33 cellular contexts compared by ENCODE assay signal in the genomic region with DNA sequence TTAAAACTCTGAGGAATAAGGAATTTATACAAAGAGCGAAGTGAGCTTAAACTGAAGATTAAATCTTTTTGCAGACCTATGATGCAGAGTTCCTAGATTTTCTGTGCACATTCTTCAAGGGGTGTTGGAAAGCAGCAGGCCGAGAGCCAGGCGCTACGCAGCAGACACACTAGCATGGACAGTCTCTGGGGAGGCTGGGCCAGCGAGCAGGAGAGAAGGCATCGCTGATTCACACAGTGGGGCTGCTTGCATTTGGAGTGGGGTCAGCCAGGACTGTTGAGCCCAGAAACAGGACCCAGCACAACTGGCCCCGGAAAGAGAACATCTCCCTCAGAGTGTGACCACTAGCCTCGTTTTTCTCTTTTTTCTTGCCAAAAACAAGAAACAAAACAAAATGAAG.
"Had no signal": no experiment of that assay in that cellular context is flagged by ENCODE, and none has a peak within 500 bp of the region (broad histone marks: within the 10 kb centered on the region; RNA-seq: fewer than 3 reads in every experiment).

No MANE protein-coding gene starts in this region.

- H3K4me2 ChIP-seq: KMS-11, PC-9 had no signal

- H2AFZ ChIP-seq: PC-9 had no signal

- ATAC-seq: activated CD4-positive, alpha-beta T cell treated with anti-CD3 and anti-CD28 coated beads for 36 hours; activated CD4-positive, CD25-positive, alpha-beta regulatory T cell treated with anti-CD3 and anti-CD28 coated beads, Interleukin-2, amount 50 U/mL, for 24 hours; activated CD8-positive, alpha-beta memory T cell treated with anti-CD3 and anti-CD28 coated beads, Interleukin-2, amount 10 ng/mL, durations not matched to agents 7 days and 5 days; activated T-helper 17 cell treated with anti-CD3 and anti-CD28 coated beads, Interleukin-2, amount 50 U/mL, for 72 hours; body of pancreas; Right ventricle myocardium inferior had no signal

- H3K4me3 Mint-ChIP-seq: activated CD4-positive, alpha-beta memory T cell treated with anti-CD3 and anti-CD28 coated beads for 36 hours; activated CD4-positive, alpha-beta T cell treated with anti-CD3 and anti-CD28 coated beads for 36 hours; activated CD4-positive, alpha-beta T cell treated with anti-CD3 and anti-CD28 coated beads, Interleukin-2, amount 10 ng/mL, durations not matched to agents 7 days and 5 days; activated CD8-positive, alpha-beta memory T cell treated with anti-CD3 and anti-CD28 coated beads, Interleukin-2, amount 10 ng/mL, durations not matched to agents 7 days and 5 days; activated naive CD4-positive, alpha-beta T cell treated with anti-CD3 and anti-CD28 coated beads, Interleukin-2, amount 50 U/mL, for 24 hours; activated naive CD8-positive, alpha-beta T cell treated with anti-CD3 and anti-CD28 coated beads, Interleukin-2, amount 10 ng/mL, durations not matched to agents 7 days and 5 days; activated T-helper 17 cell treated with anti-CD3 and anti-CD28 coated beads, Interleukin-2, amount 50 U/mL, for 72 hours; T-helper 1 cell treated with Interleukin-12 subunit alpha and Interleukin-12 subunit beta and Interleukin-4 antibody, amounts not matched to agents 30 μg/mL and 1 μg/mL, for 36 hours; T-helper 2 cell treated with Interferon-gamma antibody and Interleukin-4, amounts not matched to agents 5 μg/mL and 100 μg/mL, for 36 hours had no signal

- H3K27me3 Mint-ChIP-seq: activated CD4-positive, alpha-beta T cell treated with anti-CD3 and anti-CD28 coated beads, Interleukin-2, amount 10 ng/mL, durations not matched to agents 7 days and 5 days; activated CD8-positive, alpha-beta memory T cell treated with anti-CD3 and anti-CD28 coated beads, Interleukin-2, amount 10 ng/mL, durations not matched to agents 7 days and 5 days; activated naive CD8-positive, alpha-beta T cell treated with anti-CD3 and anti-CD28 coated beads, Interleukin-2, amount 10 ng/mL, durations not matched to agents 7 days and 5 days had no signal

- H3K4me1 Mint-ChIP-seq: activated CD4-positive, alpha-beta T cell treated with anti-CD3 and anti-CD28 coated beads for 36 hours; activated CD4-positive, alpha-beta T cell treated with anti-CD3 and anti-CD28 coated beads, Interleukin-2, amount 10 ng/mL, durations not matched to agents 7 days and 5 days; activated CD8-positive, alpha-beta memory T cell treated with anti-CD3 and anti-CD28 coated beads, Interleukin-2, amount 10 ng/mL, durations not matched to agents 7 days and 5 days; activated naive CD4-positive, alpha-beta T cell treated with anti-CD3 and anti-CD28 coated beads, Interleukin-2, amount 50 U/mL, for 24 hours; activated naive CD8-positive, alpha-beta T cell treated with anti-CD3 and anti-CD28 coated beads, Interleukin-2, amount 10 ng/mL, durations not matched to agents 7 days and 5 days; activated T-helper 17 cell treated with anti-CD3 and anti-CD28 coated beads, Interleukin-2, amount 50 U/mL, for 72 hours had no signal

- H3K9me3 ChIP-seq: body of pancreas, breast epithelium had no signal

- H3K4me3 ChIP-seq: body of pancreas, breast epithelium, PC-9, SK-N-MC had no signal

- H3K27ac ChIP-seq: body of pancreas, breast epithelium, KMS-11, PC-9, RWPE1, SK-N-MC had no signal

- H3K4me1 ChIP-seq: breast epithelium had no signal

- H3K36me3 Mint-ChIP-seq: activated CD4-positive, alpha-beta memory T cell treated with anti-CD3 and anti-CD28 coated beads for 36 hours; activated CD8-positive, alpha-beta memory T cell treated with anti-CD3 and anti-CD28 coated beads, Interleukin-2, amount 10 ng/mL, durations not matched to agents 7 days and 5 days; activated naive CD4-positive, alpha-beta T cell treated with anti-CD3 and anti-CD28 coated beads, Interleukin-2, amount 50 U/mL, for 24 hours; activated naive CD8-positive, alpha-beta T cell treated with anti-CD3 and anti-CD28 coated beads, Interleukin-2, amount 10 ng/mL, durations not matched to agents 7 days and 5 days had no signal

- H3K27me3 ChIP-seq: body of pancreas, breast epithelium had no signal

- H3K9me3 Mint-ChIP-seq: activated CD4-positive, alpha-beta memory T cell treated with anti-CD3 and anti-CD28 coated beads for 36 hours; activated CD4-positive, alpha-beta T cell treated with anti-CD3 and anti-CD28 coated beads, Interleukin-2, amount 10 ng/mL, durations not matched to agents 7 days and 5 days; activated naive CD4-positive, alpha-beta T cell treated with anti-CD3 and anti-CD28 coated beads, Interleukin-2, amount 50 U/mL, for 24 hours; activated naive CD8-positive, alpha-beta T cell treated with anti-CD3 and anti-CD28 coated beads, Interleukin-2, amount 10 ng/mL, durations not matched to agents 7 days and 5 days; activated T-helper 17 cell treated with anti-CD3 and anti-CD28 coated beads, Interleukin-2, amount 50 U/mL, for 72 hours; T-helper 1 cell treated with Interleukin-12 subunit alpha and Interleukin-12 subunit beta and Interleukin-4 antibody, amounts not matched to agents 30 μg/mL and 1 μg/mL, for 36 hours; T-helper 2 cell treated with Interferon-gamma antibody and Interleukin-4, amounts not matched to agents 5 μg/mL and 100 μg/mL, for 36 hours had no signal

- H3K36me3 ChIP-seq: breast epithelium had no signal

- DNase-seq: activated CD4-positive, alpha-beta memory T cell treated with anti-CD3 and anti-CD28 coated beads for 36 hours; activated CD4-positive, alpha-beta T cell treated with anti-CD3 and anti-CD28 coated beads for 36 hours; activated CD4-positive, alpha-beta T cell treated with anti-CD3 and anti-CD28 coated beads, Interleukin-2, amount 10 ng/mL, durations not matched to agents 7 days and 5 days; activated CD8-positive, alpha-beta memory T cell treated with anti-CD3 and anti-CD28 coated beads, Interleukin-2, amount 50 U/mL, for 48 hours; activated gamma-delta T cell; activated naive CD4-positive, alpha-beta T cell treated with Interleukin-2 at 50 U/mL for 16 hours; activated naive CD8-positive, alpha-beta T cell treated with anti-CD3 and anti-CD28 coated beads, Interleukin-2, amount 10 ng/mL, durations not matched to agents 7 days and 5 days; activated T-cell treated with anti-CD3 and anti-CD28 coated beads, Interleukin-2, amount 50 U/mL, for 48 hours; body of pancreas; MM.1S; MV-4-11; NCI-H1092; NCI-H1417; NCI-H146; NCI-H187; NCI-H2029 treated with DMSO at 0.1 percent for 48 hours; NCI-H2107; NCI-H2171; NCI-H510A; NCI-H526; NCI-H748 treated with DMSO at 0.1 percent for 48 hours; PC-9 had no signal

- H3K27ac Mint-ChIP-seq: activated CD4-positive, alpha-beta memory T cell treated with anti-CD3 and anti-CD28 coated beads for 36 hours; activated CD4-positive, alpha-beta T cell treated with anti-CD3 and anti-CD28 coated beads for 36 hours; activated CD4-positive, alpha-beta T cell treated with anti-CD3 and anti-CD28 coated beads, Interleukin-2, amount 10 ng/mL, durations not matched to agents 7 days and 5 days; activated CD8-positive, alpha-beta memory T cell treated with anti-CD3 and anti-CD28 coated beads, Interleukin-2, amount 10 ng/mL, durations not matched to agents 7 days and 5 days; activated naive CD4-positive, alpha-beta T cell treated with anti-CD3 and anti-CD28 coated beads, Interleukin-2, amount 50 U/mL, for 24 hours; activated naive CD8-positive, alpha-beta T cell treated with anti-CD3 and anti-CD28 coated beads, Interleukin-2, amount 10 ng/mL, durations not matched to agents 7 days and 5 days; activated T-helper 17 cell treated with anti-CD3 and anti-CD28 coated beads, Interleukin-2, amount 50 U/mL, for 72 hours; T-helper 1 cell treated with Interleukin-12 subunit alpha and Interleukin-12 subunit beta and Interleukin-4 antibody, amounts not matched to agents 30 μg/mL and 1 μg/mL, for 36 hours; T-helper 2 cell treated with Interferon-gamma antibody and Interleukin-4, amounts not matched to agents 5 μg/mL and 100 μg/mL, for 36 hours had no signal
